27 cellular contexts compared by ENCODE assay signal in genomic region chrX:70128071-70128470, GRCh38. TPM values are rescaled to one million over a fixed set of nuclear protein-coding genes. Genes with fewer than 3 reads are reported as not detected.
"Had no signal": no experiment of that assay in that cellular context is flagged by ENCODE, and none has a peak within 500 bp of the region (broad histone marks: within the 10 kb centered on the region; RNA-seq: fewer than 3 reads in every experiment).

No MANE protein-coding gene starts in this region.

- H3K27me3 Mint-ChIP-seq: activated T-helper 17 cell treated with anti-CD3 and anti-CD28 coated beads, Interleukin-2, amount 50 U/mL, for 72 hours; stimulated activated naive CD8-positive, alpha-beta T cell treated with anti-CD3 and anti-CD28 coated beads, Interleukin-15, Interleukin-2, amounts not matched to agents 100 ng/mL and 50 ng/mL, for 24 hours had no signal

- H3K27ac ChIP-seq: heart right ventricle, left ventricle myocardium inferior, neutrophil, pancreas, psoas muscle, right atrium auricular region, thyroid gland, upper lobe of right lung had no signal

- H3K27me3 ChIP-seq: neutrophil, right atrium auricular region, upper lobe of right lung had no signal

- ATAC-seq: activated CD8-positive, alpha-beta T cell treated with anti-CD3 and anti-CD28 coated beads, Interleukin-2, amount 10 ng/mL, durations not matched to agents 7 days and 5 days; activated naive CD4-positive, alpha-beta T cell treated with anti-CD3 and anti-CD28 coated beads, Interleukin-2, amount 50 U/mL, for 72 hours; activated T-helper 17 cell treated with anti-CD3 and anti-CD28 coated beads, Interleukin-2, amount 50 U/mL, for 72 hours; heart right ventricle; pancreas; psoas muscle; upper lobe of right lung had no signal

- H3K36me3 Mint-ChIP-seq: activated naive CD4-positive, alpha-beta T cell treated with anti-CD3 and anti-CD28 coated beads, Interleukin-2, amount 50 U/mL, for 72 hours; brain; natural killer cell treated with Interleukin-12 subunit alpha and Interleukin-12 subunit beta and Interleukin-15 and Interleukin-18, amount 100 ng/mL, for 72 hours had no signal

- H3K4me1 ChIP-seq: pancreas, right atrium auricular region, thyroid gland, upper lobe of right lung had no signal

- H3K36me3 ChIP-seq: heart right ventricle, left ventricle myocardium inferior, neutrophil, pancreas, right atrium auricular region, thyroid gland, upper lobe of right lung had no signal

- H3K4me3 Mint-ChIP-seq: activated CD8-positive, alpha-beta T cell treated with anti-CD3 and anti-CD28 coated beads, Interleukin-2, amount 10 ng/mL, durations not matched to agents 7 days and 5 days; activated T-cell treated with anti-CD3 and anti-CD28 coated beads, Interleukin-2, amount 50 U/mL, for 24 hours; activated T-helper 17 cell treated with anti-CD3 and anti-CD28 coated beads, Interleukin-2, amount 50 U/mL, for 72 hours; brain; natural killer cell treated with Interleukin-12 subunit alpha and Interleukin-12 subunit beta and Interleukin-15 and Interleukin-18, amount 100 ng/mL, for 72 hours; stimulated activated naive CD8-positive, alpha-beta T cell treated with anti-CD3 and anti-CD28 coated beads, Interleukin-15, Interleukin-2, amounts not matched to agents 100 ng/mL and 50 ng/mL, for 24 hours had no signal

- H3K9me3 ChIP-seq: heart right ventricle, left ventricle myocardium inferior, neutrophil, pancreas, psoas muscle, right atrium auricular region, thyroid gland, upper lobe of right lung had no signal

- H3K9me3 Mint-ChIP-seq: activated naive CD4-positive, alpha-beta T cell treated with anti-CD3 and anti-CD28 coated beads, Interleukin-2, amount 50 U/mL, for 72 hours; activated T-cell treated with anti-CD3 and anti-CD28 coated beads, Interleukin-2, amount 50 U/mL, for 24 hours; activated T-helper 17 cell treated with anti-CD3 and anti-CD28 coated beads, Interleukin-2, amount 50 U/mL, for 72 hours; natural killer cell treated with Interleukin-12 subunit alpha and Interleukin-12 subunit beta and Interleukin-15 and Interleukin-18, amount 100 ng/mL, for 72 hours; stimulated activated naive CD8-positive, alpha-beta T cell treated with anti-CD3 and anti-CD28 coated beads, Interleukin-15, Interleukin-2, amounts not matched to agents 100 ng/mL and 50 ng/mL, for 24 hours had no signal

- DNase-seq: activated CD4-positive, alpha-beta T cell treated with anti-CD3 and anti-CD28 coated beads for 1 hour; activated CD4-positive, alpha-beta T cell treated with anti-CD3 and anti-CD28 coated beads, Interleukin-2, amount 50 U/mL, for 1 hour; activated CD8-positive, alpha-beta T cell treated with anti-CD3 and anti-CD28 coated beads, Interleukin-2, amount 10 ng/mL, durations not matched to agents 7 days and 5 days; activated T-cell treated with anti-CD3 and anti-CD28 coated beads, Interleukin-2, amount 50 U/mL, for 24 hours; aorta; heart right ventricle; left ventricle myocardium inferior; pancreas; psoas muscle; stimulated activated CD4-positive, alpha-beta T cell treated with anti-CD3 and anti-CD28 coated beads, Interleukin-4, amount 100 ng/mL, for 4 hours; substantia nigra; thyroid gland; upper lobe of right lung had no signal

- H3K27ac Mint-ChIP-seq: activated CD8-positive, alpha-beta T cell treated with anti-CD3 and anti-CD28 coated beads, Interleukin-2, amount 10 ng/mL, durations not matched to agents 7 days and 5 days; activated naive CD4-positive, alpha-beta T cell treated with anti-CD3 and anti-CD28 coated beads, Interleukin-2, amount 50 U/mL, for 72 hours; activated T-cell treated with anti-CD3 and anti-CD28 coated beads, Interleukin-2, amount 50 U/mL, for 24 hours; activated T-helper 17 cell treated with anti-CD3 and anti-CD28 coated beads, Interleukin-2, amount 50 U/mL, for 72 hours; brain; natural killer cell treated with Interleukin-12 subunit alpha and Interleukin-12 subunit beta and Interleukin-15 and Interleukin-18, amount 100 ng/mL, for 72 hours; stimulated activated naive CD8-positive, alpha-beta T cell treated with anti-CD3 and anti-CD28 coated beads, Interleukin-15, Interleukin-2, amounts not matched to agents 100 ng/mL and 50 ng/mL, for 24 hours had no signal

- H3K4me3 ChIP-seq: heart right ventricle, left ventricle myocardium inferior, pancreas, psoas muscle, right atrium auricular region, thyroid gland, upper lobe of right lung had no signal

RNA-seq across cellular contexts. Expression of gene DGAT2L6, which starts 49.2 kb away (rescaled TPM):
- total RNA-seq: activated CD8-positive, alpha-beta T cell treated with anti-CD3 and anti-CD28 coated beads, Interleukin-2, amount 10 ng/mL, durations not matched to agents 7 days and 5 days; activated naive CD4-positive, alpha-beta T cell treated with anti-CD3 and anti-CD28 coated beads, Interleukin-2, amount 50 U/mL, for 72 hours; aorta; cardiac septum; chondrocyte; epithelial cell of proximal tubule; fibroblast of villous mesenchyme; heart right ventricle; left ventricle myocardium inferior; lung microvascular endothelial cell; natural killer cell treated with Interleukin-12 subunit alpha and Interleukin-12 subunit beta and Interleukin-15 and Interleukin-18, amount 100 ng/mL, for 72 hours; pancreas; psoas muscle; right atrium auricular region; T-helper 2 cell treated with Interferon-gamma antibody and Interleukin-4, amounts not matched to agents 100 ng/mL and 5 ng/mL, for 36 hours; thyroid gland; upper lobe of right lung had no signal
- polyA plus RNA-seq: adipose tissue, aorta, heart right ventricle, pancreas, psoas muscle had no signal
